Comparison of ENCODE assay signal across 22 cellular contexts in genomic region chr3:10289077-10289476, GRCh38. TPM values are rescaled to one million over a fixed set of nuclear protein-coding genes. Genes with fewer than 3 reads are reported as not detected.
"Had no signal": no experiment of that assay in that cellular context is flagged by ENCODE, and none has a peak within 500 bp of the region (broad histone marks: within the 10 kb centered on the region; RNA-seq: fewer than 3 reads in every experiment).

No MANE protein-coding gene starts in this region.

- H3K27me3 ChIP-seq: heart right ventricle, neutrophil, sigmoid colon, suprapubic skin, thyroid gland, uterus had no signal

- H3K27ac Mint-ChIP-seq: naive thymus-derived CD8-positive, alpha-beta T cell; type B pancreatic cell had no signal

- H3K27ac ChIP-seq: coronary artery, heart right ventricle, neutrophil, psoas muscle, sigmoid colon, skin epidermis, suprapubic skin, thyroid gland, uterus had no signal

- H3K36me3 ChIP-seq: thyroid gland, uterus had no signal

- H3K9me3 ChIP-seq: heart right ventricle, mucosa of descending colon, neutrophil, psoas muscle, sigmoid colon, suprapubic skin, thyroid gland, uterus had no signal

- ATAC-seq: esophagus mucosa; heart right ventricle; mucosa of descending colon; naive thymus-derived CD8-positive, alpha-beta T cell; psoas muscle; stimulated activated naive CD8-positive, alpha-beta T cell treated with anti-CD3 and anti-CD28 coated beads, Interleukin-15, Interleukin-2, amounts not matched to agents 100 U/mL and 50 U/mL, for 24 hours had no signal

- H3K9me3 Mint-ChIP-seq: endodermal cell; naive thymus-derived CD8-positive, alpha-beta T cell; type B pancreatic cell had no signal

- H3K4me3 ChIP-seq: coronary artery, heart right ventricle, mucosa of descending colon, psoas muscle, sigmoid colon, skin epidermis, suprapubic skin, thyroid gland, uterus had no signal

- H3K36me3 Mint-ChIP-seq: type B pancreatic cell had no signal

- H3K27me3 Mint-ChIP-seq: naive thymus-derived CD8-positive, alpha-beta T cell; type B pancreatic cell had no signal

- H3K4me3 Mint-ChIP-seq: endodermal cell; naive thymus-derived CD8-positive, alpha-beta T cell; type B pancreatic cell had no signal

- H3K4me1 ChIP-seq: psoas muscle, sigmoid colon, uterus had no signal

- DNase-seq: effector CD4-positive, alpha-beta T cell; heart right ventricle; hypothalamus; kidney glomerular epithelial cell; mucosa of descending colon; naive thymus-derived CD8-positive, alpha-beta T cell; psoas muscle; sigmoid colon; stimulated activated CD4-positive, alpha-beta T cell treated with anti-CD3 and anti-CD28 coated beads, Interleukin-12 subunit alpha, Interleukin-12 subunit beta, amount 100 ng/mL, for 4 hours; stimulated activated naive CD8-positive, alpha-beta T cell treated with anti-CD3 and anti-CD28 coated beads, Interleukin-15, Interleukin-2, amounts not matched to agents 100 U/mL and 50 U/mL, for 24 hours; thyroid gland; uterus had no signal

RNA-seq across cellular contexts. Expression of gene GHRL, which starts 3.7 kb away (rescaled TPM):
- total RNA-seq: endodermal cell, fibroblast of lung, frontal cortex, glomerular endothelial cell had no signal
